In the genomic region with DNA sequence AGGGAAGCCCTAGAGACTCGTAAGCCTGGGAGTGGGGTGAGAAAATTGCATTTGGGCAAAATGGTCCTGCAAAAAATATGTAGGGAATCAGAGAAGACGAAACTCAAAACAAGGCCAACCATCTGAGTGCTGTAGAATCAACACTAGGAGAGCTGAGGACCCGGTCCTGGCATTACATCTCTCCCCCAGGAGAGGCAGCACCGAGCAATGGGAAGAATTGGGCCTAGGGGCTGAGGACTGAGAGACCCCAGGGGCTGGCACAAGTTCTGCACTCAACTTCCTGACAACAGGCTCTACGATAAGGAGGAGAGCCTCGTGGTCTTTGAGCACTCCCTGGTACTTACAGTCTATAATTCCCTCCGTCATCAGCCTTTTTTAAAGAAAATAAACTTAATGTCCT, we compare ENCODE assay signal across 2 cellular contexts.
TF ChIP-seq lines count a peak whose summit lies in the region.

No MANE protein-coding gene starts in this region.

TF ChIP-seq in HCT116, 20 proteins besides CTCF, POLR2A, EP300 and RAD21:
- no peak for TF ChIP-seq MAX (IDR thresholded peaks at IDR 0.05)
TF ChIP-seq in HCT116: peak in this region for 0.

TF ChIP-seq in K562, 482 proteins besides CTCF, POLR2A, EP300 and RAD21 (continued from another document):
- no peak for TF ChIP-seq BRF1 (IDR thresholded peaks at IDR 0.05; ENCODE audit: borderline replicate concordance, extremely low read depth, insufficient read length)
